In genomic region chrX:68853665-68854251, GRCh38 we compare ENCODE assay signal across 14 cellular contexts. TPM values are rescaled to one million over a fixed set of nuclear protein-coding genes. Genes with fewer than 3 reads are reported as not detected.
A peak's percentile ranks its signal among the peaks of the same experiment; 100 is the strongest.
DNase-seq lines count a peak whose midpoint lies in the region; ATAC-seq and TF ChIP-seq lines count a peak whose summit lies in the region.
"Had no signal": no experiment of that assay in that cellular context is flagged by ENCODE, and none has a peak within 500 bp of the region (broad histone marks: within the 10 kb centered on the region; RNA-seq: fewer than 3 reads in every experiment).

No MANE protein-coding gene starts in this region.

- TF ChIP-seq CTCF in WTC11 (IDR thresholded peaks at IDR 0.05), result no peak
- no peak for TF ChIP-seq CTCF in liver (IDR thresholded peaks at IDR 0.05; ENCODE audit: low read depth, low read length, missing input control)

- 50% methylated on average over 4 of the region's 4 CpGs for WGBS in liver

- no peak overlapping the region for H3K4me3 Mint-ChIP-seq in WTC11
- H3K4me3 Mint-ChIP-seq: CD14-positive monocyte; CD8-positive, alpha-beta T cell; IgD-negative memory B cell had no signal

- CTCF ChIA-PET in WTC11 (lab: Charles Lee), result interaction anchor here (1.1 to 1.5 kb wide), 2 partner anchors 26 to 368 kb away, joined by 4 read pairs; no protein-coding TSS in a partner anchor

- POLR2A ChIA-PET in WTC11 (lab: Charles Lee), result no interaction called here

- TF ChIP-seq RAD21 in liver (IDR thresholded peaks at IDR 0.05), result no peak

- no peak overlapping the region for H3K27ac Mint-ChIP-seq in WTC11
- H3K27ac Mint-ChIP-seq: CD8-positive, alpha-beta T cell; IgD-negative memory B cell had no signal

- intact Hi-C loops in cardiac septum (cut with DNase I), result no loop called here

- no peaks in the 10 kb centered on the region for H3K9me3 ChIP-seq in liver (ENCODE audit: control insufficient read depth in 4 of 4, low read length in 3 of 4)
- H3K9me3 ChIP-seq: A549 had no signal

- H3K4me1 ChIP-seq in liver (ENCODE audit: control insufficient read depth in 4 of 4, insufficient read depth in 4 of 4, low read length in 3 of 4), result peaks cover 0 to 2% (median 0%) of the 10 kb centered on the region in 4 donors
- H3K4me1 ChIP-seq: A549 had no signal

- H3K9me3 Mint-ChIP-seq in WTC11, result no peaks in the 10 kb centered on the region
- H3K9me3 Mint-ChIP-seq: CD14-positive monocyte; CD8-positive, alpha-beta T cell had no signal

- no peaks in the 10 kb centered on the region for H3K36me3 Mint-ChIP-seq in WTC11
- H3K36me3 Mint-ChIP-seq: CD14-positive monocyte; CD8-positive, alpha-beta T cell; IgD-negative memory B cell had no signal

- H3K27ac ChIP-seq in liver (ENCODE audit: low read depth in 1 of 2, low read length in 2 of 2), result no peak overlapping the region
- H3K27ac ChIP-seq: A549 had no signal

- H3K27me3 Mint-ChIP-seq in WTC11 (ENCODE audit: low read depth), result peaks cover 10% of the 10 kb centered on the region

- H3K9ac ChIP-seq in liver (ENCODE audit: low read depth in 1 of 2, low read length in 2 of 2), result no peak overlapping the region

- peaks cover 31% of the 10 kb centered on the region for H3K4me1 Mint-ChIP-seq in WTC11
- H3K4me1 Mint-ChIP-seq: CD14-positive monocyte, IgD-negative memory B cell had no signal

- H3K4me3 ChIP-seq in liver (ENCODE audit: low read depth in 1 of 3, low read length in 3 of 3), result no peak overlapping the region
- H3K4me3 ChIP-seq: A549 had no signal

- no peak for DNase-seq in WTC11 (ENCODE audit: low spot score)
- peak; percentile 38 for DNase-seq in iPS DF 19.7 (ENCODE audit: low read depth, low spot score)
- no peak for DNase-seq in NCI-H526 (lab: John Stamatoyannopoulos, UW)
- DNase-seq in cardiac septum (ENCODE audit: low spot score), result no peak
- DNase-seq: CD8-positive, alpha-beta T cell; COR-L47; DMS153; DMS79 treated with DMSO at 0.1 percent for 48 hours; EL had no signal

- H3K36me3 ChIP-seq in liver (ENCODE audit: control insufficient read depth in 4 of 4, insufficient read depth in 3 of 4, low read depth in 1 of 4, low read length in 3 of 4), result no peaks in the 10 kb centered on the region

- ATAC-seq in WTC11, result peak; percentile 82
- no peak for ATAC-seq in HG03095 (IDR thresholded peaks at IDR 0.05; ENCODE audit: unreplicated experiment)
- ATAC-seq: A549; CD8-positive, alpha-beta T cell had no signal

- peaks cover 0 to 3% (median 0%) of the 10 kb centered on the region in 4 donors for H3K27me3 ChIP-seq in liver (ENCODE audit: control insufficient read depth in 4 of 4, insufficient read depth in 4 of 4, low read length in 3 of 4)

TF ChIP-seq in WTC11, 78 proteins besides CTCF, POLR2A, EP300 and RAD21:
- no peak for TF ChIP-seq SMAD4 (CRISPR knock-in tag; IDR thresholded peaks at IDR 0.05)

TF ChIP-seq in liver, 16 proteins besides CTCF, POLR2A, EP300 and RAD21:
- TF ChIP-seq, protein P1, sequence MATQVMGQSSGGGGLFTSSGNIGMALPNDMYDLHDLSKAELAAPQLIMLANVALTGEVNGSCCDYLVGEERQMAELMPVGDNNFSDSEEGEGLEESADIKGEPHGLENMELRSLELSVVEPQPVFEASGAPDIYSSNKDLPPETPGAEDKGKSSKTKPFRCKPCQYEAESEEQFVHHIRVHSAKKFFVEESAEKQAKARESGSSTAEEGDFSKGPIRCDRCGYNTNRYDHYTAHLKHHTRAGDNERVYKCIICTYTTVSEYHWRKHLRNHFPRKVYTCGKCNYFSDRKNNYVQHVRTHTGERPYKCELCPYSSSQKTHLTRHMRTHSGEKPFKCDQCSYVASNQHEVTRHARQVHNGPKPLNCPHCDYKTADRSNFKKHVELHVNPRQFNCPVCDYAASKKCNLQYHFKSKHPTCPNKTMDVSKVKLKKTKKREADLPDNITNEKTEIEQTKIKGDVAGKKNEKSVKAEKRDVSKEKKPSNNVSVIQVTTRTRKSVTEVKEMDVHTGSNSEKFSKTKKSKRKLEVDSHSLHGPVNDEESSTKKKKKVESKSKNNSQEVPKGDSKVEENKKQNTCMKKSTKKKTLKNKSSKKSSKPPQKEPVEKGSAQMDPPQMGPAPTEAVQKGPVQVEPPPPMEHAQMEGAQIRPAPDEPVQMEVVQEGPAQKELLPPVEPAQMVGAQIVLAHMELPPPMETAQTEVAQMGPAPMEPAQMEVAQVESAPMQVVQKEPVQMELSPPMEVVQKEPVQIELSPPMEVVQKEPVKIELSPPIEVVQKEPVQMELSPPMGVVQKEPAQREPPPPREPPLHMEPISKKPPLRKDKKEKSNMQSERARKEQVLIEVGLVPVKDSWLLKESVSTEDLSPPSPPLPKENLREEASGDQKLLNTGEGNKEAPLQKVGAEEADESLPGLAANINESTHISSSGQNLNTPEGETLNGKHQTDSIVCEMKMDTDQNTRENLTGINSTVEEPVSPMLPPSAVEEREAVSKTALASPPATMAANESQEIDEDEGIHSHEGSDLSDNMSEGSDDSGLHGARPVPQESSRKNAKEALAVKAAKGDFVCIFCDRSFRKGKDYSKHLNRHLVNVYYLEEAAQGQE (IDR thresholded peaks at IDR 0.05), result no peak
- TF ChIP-seq HNF4A (conservative IDR thresholded peaks at IDR 0.05) (peak; percentile 50 to 66), TAF1 (conservative IDR thresholded peaks at IDR 0.05) (no peak), FOXA2 (IDR thresholded peaks at IDR 0.05) (no peak), RXRA (IDR thresholded peaks at IDR 0.05) (peak; percentile 60 to 73), SP1 (IDR thresholded peaks at IDR 0.05) (peak; percentile 9)
- TF ChIP-seq, protein P2, sequence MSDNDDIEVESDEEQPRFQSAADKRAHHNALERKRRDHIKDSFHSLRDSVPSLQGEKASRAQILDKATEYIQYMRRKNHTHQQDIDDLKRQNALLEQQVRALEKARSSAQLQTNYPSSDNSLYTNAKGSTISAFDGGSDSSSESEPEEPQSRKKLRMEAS (IDR thresholded peaks at IDR 0.05), result no peak

RNA-seq across cellular contexts. Expression of gene EFNB1, which starts 24.9 kb away (rescaled TPM):
- total RNA-seq in WTC11 (2021) (9.7 to 16.4 TPM (median 10.0 TPM) in 3 replicates), liver (1 to 10 TPM; 8.3 to 8.9 TPM), cardiac septum (27.9 TPM)
- polyA plus RNA-seq in liver, result 1 to 10 TPM; 3.6 to 7.9 TPM
